Comparison of ENCODE assay signal across 7 cellular contexts in genomic region chrX:38000706-38001105, GRCh38. TPM values are rescaled to one million over a fixed set of nuclear protein-coding genes. Genes with fewer than 3 reads are reported as not detected.
"Had no signal": no experiment of that assay in that cellular context is flagged by ENCODE, and none has a peak within 500 bp of the region (broad histone marks: within the 10 kb centered on the region; RNA-seq: fewer than 3 reads in every experiment).

No MANE protein-coding gene starts in this region.

- H3K4me1 Mint-ChIP-seq: GM23338, H9 had no signal

- H2AFZ ChIP-seq: GM23248, GM23338 had no signal

- H3K9me3 Mint-ChIP-seq: GM23338, HFFc6 had no signal

- H3K27ac Mint-ChIP-seq: GM23338, H9, HFFc6 had no signal

- H3K4me3 ChIP-seq: GM23248, GM23338, HAP-1 had no signal

- H3K4me2 ChIP-seq: GM23338 had no signal

- H3K9me3 ChIP-seq: HAP-1 had no signal

- H3K4me3 Mint-ChIP-seq: GM23338, H9, HFFc6 had no signal

- DNase-seq: GM23248, H7, H9, HCEC 1CT, HFFc6 had no signal

- H3K27ac ChIP-seq: GM23248 had no signal

- H3K4me1 ChIP-seq: HAP-1 had no signal

- H3K36me3 ChIP-seq: HAP-1 had no signal

- H3K9ac ChIP-seq: GM23248 had no signal

RNA-seq across cellular contexts. Expression of gene SYTL5, which starts 5.6 kb away (rescaled TPM):
- total RNA-seq: GM23248 had no signal
- polyA plus RNA-seq: GM23248 had no signal
